In genomic region chr16:77406680-77407079, GRCh38 we compare ENCODE assay signal across 12 cellular contexts. TPM values are rescaled to one million over a fixed set of nuclear protein-coding genes. Genes with fewer than 3 reads are reported as not detected.
DNase-seq lines count a peak whose midpoint lies in the region; ATAC-seq and TF ChIP-seq lines count a peak whose summit lies in the region.
"Had no signal": no experiment of that assay in that cellular context is flagged by ENCODE, and none has a peak within 500 bp of the region (broad histone marks: within the 10 kb centered on the region; RNA-seq: fewer than 3 reads in every experiment).

No MANE protein-coding gene starts in this region.

- peak; percentile 9; the same call in 1 of the 2 replicates for TF ChIP-seq CTCF in HFFc6 (IDR thresholded peaks at IDR 0.05)
- peak; percentile 36 for TF ChIP-seq CTCF in RWPE2 (IDR thresholded peaks at IDR 0.05; ENCODE audit: poor library complexity, severe bottlenecking)
- TF ChIP-seq CTCF in fibroblast of pulmonary artery (IDR thresholded peaks at IDR 0.05; ENCODE audit: low read length, missing control alignments), result peak; percentile 35

- no peaks in the 10 kb centered on the region for H3K4me1 Mint-ChIP-seq in HFFc6 (ENCODE audit: low read depth)
- H3K4me1 Mint-ChIP-seq: stimulated activated memory B cell treated with anti-CD40 and anti-IgM and Interleukin-4, amounts not matched to agents 10 μg/mL and 1 μg/mL and 100 μg/mL, for 72 hours had no signal

- peaks cover 8% of the 10 kb centered on the region for H3K27me3 ChIP-seq in RWPE2 (ENCODE audit: insufficient read depth, poor library complexity, severe bottlenecking)

- no peak overlapping the region for H3K4me3 ChIP-seq in RWPE2 (ENCODE audit: severe bottlenecking)
- no peak overlapping the region for H3K4me3 ChIP-seq in fibroblast of pulmonary artery (replicated peaks; ENCODE audit: low read depth, low read length)

- H3K9me3 ChIP-seq in RWPE2 (ENCODE audit: severe bottlenecking), result no peaks in the 10 kb centered on the region

- in situ Hi-C loops in Caki2 (cut with HindIII; ENCODE audit: low pct_unique_long_range_greater_than_20kb, low sequenced_read_pairs), result no loop called here

- no peaks in the 10 kb centered on the region for H3K27me3 Mint-ChIP-seq in HFFc6 (ENCODE audit: insufficient read depth)
- H3K27me3 Mint-ChIP-seq: stimulated activated memory B cell treated with anti-CD40 and anti-IgM and Interleukin-4, amounts not matched to agents 10 μg/mL and 1 μg/mL and 100 μg/mL, for 72 hours had no signal

- peaks cover 48% of the 10 kb centered on the region for H3K9me3 Mint-ChIP-seq in HFFc6

- no peak for ATAC-seq in RWPE2 (ENCODE audit: low read depth)
- no peak for ATAC-seq in HG02571 (IDR thresholded peaks at IDR 0.05; ENCODE audit: unreplicated experiment)
- no peak for ATAC-seq in left lobe of liver
- ATAC-seq: stimulated activated memory B cell treated with anti-CD40 and anti-IgM and Interleukin-4, amounts not matched to agents 10 μg/mL and 1 μg/mL and 100 μg/mL, for 72 hours had no signal

- DNase-seq in Caki2 (ENCODE audit: low read depth) (peak; percentile 6), HFFc6 (no peak), RWPE2 (ENCODE audit: low spot score) (no peak), fibroblast of pulmonary artery (ENCODE audit: low read depth) (no peak), dedifferentiated amniotic fluid mesenchymal stem cell (ENCODE audit: extremely low spot score) (no peak), left lobe of liver (ENCODE audit: low spot score) (no peak)
- DNase-seq in activated naive CD4-positive, alpha-beta T cell treated with Interleukin-2 at 50 U/mL for 16 hours, result no peak
- DNase-seq: Caco-2, mesendoderm, T1000 had no signal

- no peaks in the 10 kb centered on the region for H3K4me1 ChIP-seq in RWPE2 (ENCODE audit: insufficient read depth, poor library complexity, severe bottlenecking)

- no peaks in the 10 kb centered on the region for H3K36me3 Mint-ChIP-seq in HFFc6 (ENCODE audit: low read depth)
- H3K36me3 Mint-ChIP-seq: stimulated activated memory B cell treated with anti-CD40 and anti-IgM and Interleukin-4, amounts not matched to agents 10 μg/mL and 1 μg/mL and 100 μg/mL, for 72 hours had no signal

- no peaks in the 10 kb centered on the region for H3K36me3 ChIP-seq in RWPE2 (ENCODE audit: low read depth)

- H3K27ac Mint-ChIP-seq in HFFc6, result no peak overlapping the region
- H3K27ac Mint-ChIP-seq: stimulated activated memory B cell treated with anti-CD40 and anti-IgM and Interleukin-4, amounts not matched to agents 10 μg/mL and 1 μg/mL and 100 μg/mL, for 72 hours had no signal

- H3K4me3 Mint-ChIP-seq in HFFc6, result no peak overlapping the region
- H3K4me3 Mint-ChIP-seq: stimulated activated memory B cell treated with anti-CD40 and anti-IgM and Interleukin-4, amounts not matched to agents 10 μg/mL and 1 μg/mL and 100 μg/mL, for 72 hours had no signal

- no peak overlapping the region for H3K27ac ChIP-seq in RWPE2 (ENCODE audit: poor library complexity, severe bottlenecking)

RNA-seq across cellular contexts. Expression of gene ADAMTS18, which starts 28.2 kb away (rescaled TPM):
- not detected in 2 replicates for total RNA-seq in Caki2 (2014; rRNA removed; shearing (Covaris generic); ENCODE audit: low replicate concordance)
- total RNA-seq in HFFc6 (2021; fragmentation: NEBNext Ultra II Directional; extraction: Animal tissue kit (Norgen Biotek cat#: 25700)), result not detected
- 0.28 TPM for total RNA-seq in left lobe of liver
